Comparison of ENCODE assay signal across 7 cellular contexts in genomic region chr5:54895816-54896341, GRCh38.
DNase-seq lines count a peak whose midpoint lies in the region; ATAC-seq, FAIRE-seq and TF ChIP-seq lines count a peak whose summit lies in the region.

No MANE protein-coding gene starts in this region.

- no peak overlapping the region for H3K4me3 ChIP-seq in SK-N-SH (ENCODE audit: low read depth in 2 of 2, low read length in 1 of 2)
- no peak overlapping the region for H3K4me3 ChIP-seq in psoas muscle

- peak overlapping the region; percentile 17; the same call in 1 of the 2 replicates for H2AFZ ChIP-seq in SK-N-SH (ENCODE audit: low read depth)

- no peak overlapping the region for H3K9ac ChIP-seq in SK-N-SH

- peaks cover 56% of the 10 kb centered on the region for H3K27me3 ChIP-seq in SK-N-SH (ENCODE audit: insufficient read depth)
- H3K27me3 ChIP-seq in psoas muscle (ENCODE audit: insufficient read depth in 3 of 3, low read length in 2 of 3) = no peaks in the 10 kb centered on the region

- FAIRE-seq in D721Med (lab: Jason Lieb, UNC) = no peak

- H3K4me1 ChIP-seq in SK-N-SH (ENCODE audit: control insufficient read depth in 1 of 2, insufficient read depth in 2 of 2, low read depth in 1 of 2, low read length in 1 of 2) (no peaks in the 10 kb centered on the region), psoas muscle (no peaks in the 10 kb centered on the region)

- CTCF ChIA-PET in SK-N-SH (lab: Yijun Ruan, JAX) = interaction anchor here (0.6 to 2.1 kb wide), 13 partner anchors 9 to 471 kb away, joined by 3 to 9 read pairs (median 5); partner anchors contain the start of gene SNX18

- peak overlapping the region; percentile 44; the same call in 1 of the 2 replicates for H3K4me2 ChIP-seq in SK-N-SH

- H4K20me1 ChIP-seq in SK-N-SH (ENCODE audit: insufficient read depth) = no peaks in the 10 kb centered on the region

- H3K9me3 ChIP-seq in SK-N-SH = no peaks in the 10 kb centered on the region
- H3K9me3 ChIP-seq in psoas muscle = no peaks in the 10 kb centered on the region

- ATAC-seq in psoas muscle = peak in 2 of 4 donors; percentile 57 to 70
- no peak for ATAC-seq in HG02973 (IDR thresholded peaks at IDR 0.05; ENCODE audit: unreplicated experiment)

- no peaks in the 10 kb centered on the region for H3K9me2 ChIP-seq in SK-N-SH

- POLR2A ChIA-PET in SK-N-SH (lab: Yijun Ruan, JAX) = no interaction called here

- no peaks in the 10 kb centered on the region for H3K36me3 ChIP-seq in SK-N-SH (replicated peaks in 1 of 2; ENCODE audit: control insufficient read depth in 1 of 2, insufficient read depth in 2 of 2, low read length in 1 of 2)
- no peaks in the 10 kb centered on the region for H3K36me3 ChIP-seq in psoas muscle (ENCODE audit: insufficient read depth in 1 of 2, low read depth in 1 of 2)

- H3K27ac ChIP-seq in SK-N-SH (ENCODE audit: low read depth in 2 of 2, low read length in 1 of 2) = no peak overlapping the region
- no peak overlapping the region for H3K27ac ChIP-seq in psoas muscle

- no peak for DNase-seq in D721Med (ENCODE audit: insufficient read length, low spot score)
- peak; percentile 52 for DNase-seq in HK-2 (ENCODE audit: unreplicated experiment)
- DNase-seq in SK-N-SH = peak; percentile 36
- DNase-seq in fibroblast of peridontal ligament (ENCODE audit: extremely low read depth) = peak; percentile 83
- no peak for DNase-seq in psoas muscle
- DNase-seq in central memory CD4-positive, alpha-beta T cell = no peak

- WGBS in SK-N-SH (ENCODE audit: low lambda C conversion rate) = under 1% methylated on average over 6 of the region's 6 CpGs
- 23 to 29% (median 26%) methylated on average over 6 of the region's 6 CpGs for WGBS in psoas muscle, 3 donors

- peaks cover 4% of the 10 kb centered on the region for H3F3A ChIP-seq in SK-N-SH (replicated peaks; ENCODE audit: insufficient read depth)

- no peak for TF ChIP-seq EP300 in SK-N-SH (IDR thresholded peaks at IDR 0.05; ENCODE audit: borderline replicate concordance in 1 of 2, low read depth in 1 of 2, low read length in 1 of 2)

- H3K79me2 ChIP-seq in SK-N-SH (ENCODE audit: insufficient read depth) = no peaks in the 10 kb centered on the region

- intact Hi-C loops in psoas muscle (cut with DNase I) = no loop called here

- TF ChIP-seq CTCF in D721Med (IDR thresholded peaks at IDR 0.05; ENCODE audit: insufficient read depth, missing control alignments) = peak; percentile 51
- peak; percentile 67 for TF ChIP-seq CTCF in SK-N-SH (IDR thresholded peaks at IDR 0.05)
- peak; percentile 50 for TF ChIP-seq CTCF in psoas muscle (IDR thresholded peaks at IDR 0.05)

- peak; percentile 61 for TF ChIP-seq RAD21 in SK-N-SH (IDR thresholded peaks at IDR 0.05; ENCODE audit: low read length)

TF ChIP-seq in SK-N-SH, 30 proteins besides CTCF, POLR2A, EP300 and RAD21:
- TF ChIP-seq, protein P1, sequence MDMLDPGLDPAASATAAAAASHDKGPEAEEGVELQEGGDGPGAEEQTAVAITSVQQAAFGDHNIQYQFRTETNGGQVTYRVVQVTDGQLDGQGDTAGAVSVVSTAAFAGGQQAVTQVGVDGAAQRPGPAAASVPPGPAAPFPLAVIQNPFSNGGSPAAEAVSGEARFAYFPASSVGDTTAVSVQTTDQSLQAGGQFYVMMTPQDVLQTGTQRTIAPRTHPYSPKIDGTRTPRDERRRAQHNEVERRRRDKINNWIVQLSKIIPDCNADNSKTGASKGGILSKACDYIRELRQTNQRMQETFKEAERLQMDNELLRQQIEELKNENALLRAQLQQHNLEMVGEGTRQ (IDR thresholded peaks at IDR 0.05; ENCODE audit: borderline replicate concordance, low read depth, low read length) = no peak
- TF ChIP-seq RXRA (IDR thresholded peaks at IDR 0.05; ENCODE audit: borderline replicate concordance, low read depth) = no peak
- TF ChIP-seq SMC3 (IDR thresholded peaks at IDR 0.05; ENCODE audit: low read depth, low read length) = peak; percentile 40
- TF ChIP-seq MAX (IDR thresholded peaks at IDR 0.05; ENCODE audit: low read depth) = no peak
- no peak for TF ChIP-seq ZBTB33 (IDR thresholded peaks at IDR 0.05; ENCODE audit: borderline replicate concordance, low read depth)
- no peak for TF ChIP-seq ELF1 (IDR thresholded peaks at IDR 0.05)
- no peak for TF ChIP-seq POLR2AphosphoS5 (IDR thresholded peaks at IDR 0.05; ENCODE audit: low read depth, low read length)
- TF ChIP-seq JUND (IDR thresholded peaks at IDR 0.05) = no peak
- no peak for TF ChIP-seq RCOR1 (IDR thresholded peaks at IDR 0.05; ENCODE audit: low read length)

Comparison
In these comparisons a context has a peak if more than half of its experiments do, and no peak if none do; other contexts are left out.
1. DNase-seq: peak in HK-2 (single experiment), SK-N-SH (single experiment) and fibroblast of peridontal ligament (single experiment); none in D721Med (single experiment), psoas muscle (0 of 2) and central memory CD4-positive, alpha-beta T cell (single experiment).
2. Peak in every context shown above with its lines, with median percentiles within 50 percentile points of each other: CTCF ChIP-seq.